15 cellular contexts compared by ENCODE assay signal in genomic region chr1:59601032-59601431, GRCh38.
DNase-seq lines count a peak whose midpoint lies in the region; ATAC-seq and TF ChIP-seq lines count a peak whose summit lies in the region.
"Had no signal": no experiment of that assay in that cellular context is flagged by ENCODE, and none has a peak within 500 bp of the region (broad histone marks: within the 10 kb centered on the region; RNA-seq: fewer than 3 reads in every experiment).

No MANE protein-coding gene starts in this region.

- ATAC-seq in right cardiac atrium (peak; percentile 49 to 67), HG03571 (IDR thresholded peaks at IDR 0.05; ENCODE audit: unreplicated experiment) (no peak), GM18867 (IDR thresholded peaks at IDR 0.05; ENCODE audit: unreplicated experiment) (no peak)
- ATAC-seq: stimulated activated naive CD8-positive, alpha-beta T cell treated with anti-CD3 and anti-CD28 coated beads, Interleukin-15, Interleukin-2, amounts not matched to agents 100 U/mL and 50 U/mL, for 24 hours had no signal

- peaks cover 3% of the 10 kb centered on the region for H3F3A ChIP-seq in smooth muscle cell (ENCODE audit: low read depth)

- intact Hi-C loops in right cardiac atrium (cut with DNase I): no loop called here

- in situ Hi-C loops in astrocyte of the spinal cord (cut with HindIII; ENCODE audit: low sequenced_read_pairs): no loop called here

- H3K9me3 ChIP-seq in right cardiac atrium (ENCODE audit: control insufficient read depth, low read length) (no peaks in the 10 kb centered on the region), smooth muscle cell (replicated peaks; ENCODE audit: low read depth) (no peaks in the 10 kb centered on the region)
- H3K9me3 ChIP-seq: HAP-1, SK-N-SH had no signal

- no peak overlapping the region for H3K4me2 ChIP-seq in smooth muscle cell
- H3K4me2 ChIP-seq: SK-N-SH had no signal

- H3K79me2 ChIP-seq in smooth muscle cell (ENCODE audit: low read depth): no peaks in the 10 kb centered on the region

- H3K4me1 ChIP-seq in right cardiac atrium (ENCODE audit: control insufficient read depth, insufficient read depth, low read length) (no peaks in the 10 kb centered on the region), smooth muscle cell (ENCODE audit: low read depth) (peaks cover 9% of the 10 kb centered on the region)

- no peak overlapping the region for H3K9ac ChIP-seq in smooth muscle cell (ENCODE audit: low read depth)
- H3K9ac ChIP-seq: SK-N-SH had no signal

- H3K4me3 ChIP-seq in astrocyte of the spinal cord (ENCODE audit: low read depth, low read length) (no peak overlapping the region), right cardiac atrium (ENCODE audit: low read length) (no peak overlapping the region), smooth muscle cell (no peak overlapping the region)
- H3K4me3 ChIP-seq: HAP-1 had no signal

- H4K20me1 ChIP-seq in smooth muscle cell (ENCODE audit: low read depth): no peaks in the 10 kb centered on the region

- 75% methylated on average over 11 of the region's 11 CpGs for WGBS in right cardiac atrium
- 41% methylated on average over 11 of the region's 11 CpGs for WGBS in smooth muscle cell (ENCODE audit: low lambda C conversion rate)

- H3K36me3 ChIP-seq in smooth muscle cell (ENCODE audit: low read depth): no peaks in the 10 kb centered on the region
- H3K36me3 ChIP-seq: HAP-1 had no signal

- DNase-seq in H4 (ENCODE audit: low spot score) (peak; percentile 83), astrocyte of the spinal cord (ENCODE audit: low read depth, low spot score) (peak; percentile 39), right cardiac atrium (peak; percentile 33 to 48 (median 42)), smooth muscle cell (lab: John Stamatoyannopoulos, UW; ENCODE audit: unreplicated experiment) (no peak), amniotic stem cell (lab: John Stamatoyannopoulos, UW) (no peak), NCI-H1417 treated with DMSO at 0.1 percent for 48 hours (lab: John Stamatoyannopoulos, UW) (no peak)
- DNase-seq: activated naive CD8-positive, alpha-beta T cell treated with anti-CD3 and anti-CD28 coated beads for 36 hours; CD4-positive, CD25-positive, alpha-beta regulatory T cell; cortex of kidney; GDM1; SK-N-SH; stimulated activated naive CD8-positive, alpha-beta T cell treated with anti-CD3 and anti-CD28 coated beads, Interleukin-15, Interleukin-2, amounts not matched to agents 100 U/mL and 50 U/mL, for 24 hours had no signal

- TF ChIP-seq CTCF in astrocyte of the spinal cord (IDR thresholded peaks at IDR 0.05; ENCODE audit: low read depth, low read length): no peak
- TF ChIP-seq CTCF in smooth muscle cell (IDR thresholded peaks at IDR 0.05; ENCODE audit: borderline replicate concordance, insufficient read depth, poor library complexity, severe bottlenecking): no peak

- H2AFZ ChIP-seq in smooth muscle cell (ENCODE audit: low read depth): no peak overlapping the region

- no peaks in the 10 kb centered on the region for H3K27me3 ChIP-seq in right cardiac atrium (ENCODE audit: control insufficient read depth, insufficient read depth)
- H3K27me3 ChIP-seq in smooth muscle cell (ENCODE audit: low read depth): no peaks in the 10 kb centered on the region

- no peak overlapping the region for H3K27ac ChIP-seq in right cardiac atrium (ENCODE audit: low read length)
- peak overlapping the region; percentile 29 for H3K27ac ChIP-seq in smooth muscle cell (ENCODE audit: low read depth)

Comparison
In these comparisons a context has a peak if more than half of its experiments do, and no peak if none do; other contexts are left out.
1. DNase-seq: peak in H4 (single experiment), astrocyte of the spinal cord (single experiment) and right cardiac atrium (3 of 3); none in smooth muscle cell (single experiment), amniotic stem cell (single experiment) and NCI-H1417 treated with DMSO at 0.1 percent for 48 hours (single experiment).
2. ATAC-seq: peak in right cardiac atrium (2 of 2); none in HG03571 (single experiment) and GM18867 (single experiment).